ENCODE assay signal across 1 cellular context in genomic region chr1:183073320-183073719, GRCh38.
TF ChIP-seq lines count a peak whose summit lies in the region.

No MANE protein-coding gene starts in this region.

TF ChIP-seq in HepG2, 621 proteins besides CTCF, POLR2A, EP300 and RAD21 (continued from another document and continues in another):
- peak; percentile 56; the same call in 1 of the 2 replicates for TF ChIP-seq MED1 (CRISPR knock-in tag; IDR thresholded peaks at IDR 0.05)
- no peak for TF ChIP-seq ZNF788 (CRISPR knock-in tag; IDR thresholded peaks at IDR 0.05; ENCODE audit: borderline replicate concordance)
- no peak for TF ChIP-seq SP2 (CRISPR knock-in tag; IDR thresholded peaks at IDR 0.05)
- TF ChIP-seq, protein P1, sequence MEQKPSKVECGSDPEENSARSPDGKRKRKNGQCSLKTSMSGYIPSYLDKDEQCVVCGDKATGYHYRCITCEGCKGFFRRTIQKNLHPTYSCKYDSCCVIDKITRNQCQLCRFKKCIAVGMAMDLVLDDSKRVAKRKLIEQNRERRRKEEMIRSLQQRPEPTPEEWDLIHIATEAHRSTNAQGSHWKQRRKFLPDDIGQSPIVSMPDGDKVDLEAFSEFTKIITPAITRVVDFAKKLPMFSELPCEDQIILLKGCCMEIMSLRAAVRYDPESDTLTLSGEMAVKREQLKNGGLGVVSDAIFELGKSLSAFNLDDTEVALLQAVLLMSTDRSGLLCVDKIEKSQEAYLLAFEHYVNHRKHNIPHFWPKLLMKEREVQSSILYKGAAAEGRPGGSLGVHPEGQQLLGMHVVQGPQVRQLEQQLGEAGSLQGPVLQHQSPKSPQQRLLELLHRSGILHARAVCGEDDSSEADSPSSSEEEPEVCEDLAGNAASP (CRISPR knock-in tag; IDR thresholded peaks at IDR 0.05; ENCODE audit: borderline replicate concordance), result peak; percentile 98
- TF ChIP-seq ARNT (IDR thresholded peaks at IDR 0.05), result no peak
- no peak for TF ChIP-seq ZNF570 (CRISPR knock-in tag; IDR thresholded peaks at IDR 0.05; ENCODE audit: borderline replicate concordance)
- no peak for TF ChIP-seq GTF2F1 (IDR thresholded peaks at IDR 0.05; ENCODE audit: low read length)
- peak; percentile 59 for TF ChIP-seq FOXA3 (CRISPR knock-in tag; IDR thresholded peaks at IDR 0.05)
- TF ChIP-seq ZNF263 (CRISPR knock-in tag; IDR thresholded peaks at IDR 0.05), result no peak
- TF ChIP-seq PPARG (CRISPR knock-in tag; conservative IDR thresholded peaks at IDR 0.05), result peak; percentile 58
- TF ChIP-seq ZNF205 (CRISPR knock-in tag; IDR thresholded peaks at IDR 0.05), result no peak
- no peak for TF ChIP-seq ASH2L (IDR thresholded peaks at IDR 0.05; ENCODE audit: insufficient read length, low read depth, low read length)
- TF ChIP-seq SOX13 (IDR thresholded peaks at IDR 0.05), result no peak
- TF ChIP-seq SOX13 (CRISPR knock-in tag; conservative IDR thresholded peaks at IDR 0.05 in 1 of 2, IDR thresholded peaks at IDR 0.05 in 1 of 2), result peak in 1 of 2 experiments; percentile 86; a peak in 2 of 4 replicates
- TF ChIP-seq TSC22D2 (CRISPR knock-in tag; IDR thresholded peaks at IDR 0.05; ENCODE audit: borderline replicate concordance), result no peak
- TF ChIP-seq ZNF644 (CRISPR knock-in tag; IDR thresholded peaks at IDR 0.05; ENCODE audit: low read depth), result peak; percentile 70
- no peak for TF ChIP-seq KDM6A (CRISPR knock-in tag; IDR thresholded peaks at IDR 0.05; ENCODE audit: low read depth)
- no peak for TF ChIP-seq YY1 (IDR thresholded peaks at IDR 0.05; ENCODE audit: insufficient read depth, insufficient replicate concordance, low read depth, low read length)
- 0 out of 2 replicates have a peak, but pooled peaks have one; percentile 59 for TF ChIP-seq RCOR2 (CRISPR knock-in tag; IDR thresholded peaks at IDR 0.05)
- TF ChIP-seq NFYB (CRISPR knock-in tag; IDR thresholded peaks at IDR 0.05), result no peak
- TF ChIP-seq, protein P2, sequence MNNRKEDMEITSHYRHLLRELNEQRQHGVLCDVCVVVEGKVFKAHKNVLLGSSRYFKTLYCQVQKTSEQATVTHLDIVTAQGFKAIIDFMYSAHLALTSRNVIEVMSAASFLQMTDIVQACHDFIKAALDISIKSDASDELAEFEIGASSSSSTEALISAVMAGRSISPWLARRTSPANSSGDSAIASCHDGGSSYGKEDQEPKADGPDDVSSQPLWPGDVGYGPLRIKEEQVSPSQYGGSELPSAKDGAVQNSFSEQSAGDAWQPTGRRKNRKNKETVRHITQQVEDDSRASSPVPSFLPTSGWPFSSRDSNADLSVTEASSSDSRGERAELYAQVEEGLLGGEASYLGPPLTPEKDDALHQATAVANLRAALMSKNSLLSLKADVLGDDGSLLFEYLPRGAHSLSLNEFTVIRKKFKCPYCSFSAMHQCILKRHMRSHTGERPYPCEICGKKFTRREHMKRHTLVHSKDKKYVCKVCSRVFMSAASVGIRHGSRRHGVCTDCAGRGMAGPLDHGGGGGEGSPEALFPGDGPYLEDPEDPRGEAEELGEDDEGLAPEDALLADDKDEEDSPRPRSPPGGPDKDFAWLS (CRISPR knock-in tag; IDR thresholded peaks at IDR 0.05; ENCODE audit: borderline replicate concordance), result no peak
- TF ChIP-seq FOXP1 (IDR thresholded peaks at IDR 0.05), result no peak
- peak; percentile 48; the same call in 1 of the 2 replicates for TF ChIP-seq FOXP1 (CRISPR knock-in tag; IDR thresholded peaks at IDR 0.05)
- TF ChIP-seq, protein P3, sequence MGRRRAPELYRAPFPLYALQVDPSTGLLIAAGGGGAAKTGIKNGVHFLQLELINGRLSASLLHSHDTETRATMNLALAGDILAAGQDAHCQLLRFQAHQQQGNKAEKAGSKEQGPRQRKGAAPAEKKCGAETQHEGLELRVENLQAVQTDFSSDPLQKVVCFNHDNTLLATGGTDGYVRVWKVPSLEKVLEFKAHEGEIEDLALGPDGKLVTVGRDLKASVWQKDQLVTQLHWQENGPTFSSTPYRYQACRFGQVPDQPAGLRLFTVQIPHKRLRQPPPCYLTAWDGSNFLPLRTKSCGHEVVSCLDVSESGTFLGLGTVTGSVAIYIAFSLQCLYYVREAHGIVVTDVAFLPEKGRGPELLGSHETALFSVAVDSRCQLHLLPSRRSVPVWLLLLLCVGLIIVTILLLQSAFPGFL (CRISPR knock-in tag; IDR thresholded peaks at IDR 0.05), result no peak
- 0 out of 2 replicates have a peak, but pooled peaks have one; percentile 19 for TF ChIP-seq FOSL2 (CRISPR knock-in tag; IDR thresholded peaks at IDR 0.05)
- TF ChIP-seq, protein P4, sequence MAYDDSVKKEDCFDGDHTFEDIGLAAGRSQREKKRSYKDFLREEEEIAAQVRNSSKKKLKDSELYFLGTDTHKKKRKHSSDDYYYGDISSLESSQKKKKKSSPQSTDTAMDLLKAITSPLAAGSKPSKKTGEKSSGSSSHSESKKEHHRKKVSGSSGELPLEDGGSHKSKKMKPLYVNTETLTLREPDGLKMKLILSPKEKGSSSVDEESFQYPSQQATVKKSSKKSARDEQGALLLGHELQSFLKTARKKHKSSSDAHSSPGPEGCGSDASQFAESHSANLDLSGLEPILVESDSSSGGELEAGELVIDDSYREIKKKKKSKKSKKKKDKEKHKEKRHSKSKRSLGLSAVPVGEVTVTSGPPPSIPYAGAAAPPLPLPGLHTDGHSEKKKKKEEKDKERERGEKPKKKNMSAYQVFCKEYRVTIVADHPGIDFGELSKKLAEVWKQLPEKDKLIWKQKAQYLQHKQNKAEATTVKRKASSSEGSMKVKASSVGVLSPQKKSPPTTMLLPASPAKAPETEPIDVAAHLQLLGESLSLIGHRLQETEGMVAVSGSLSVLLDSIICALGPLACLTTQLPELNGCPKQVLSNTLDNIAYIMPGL (CRISPR knock-in tag; IDR thresholded peaks at IDR 0.05; ENCODE audit: borderline replicate concordance in 1 of 2, low read depth in 1 of 2), result no peak
- no peak for TF ChIP-seq ZNF20 (CRISPR knock-in tag; IDR thresholded peaks at IDR 0.05)
- no peak for TF ChIP-seq LBX2 (CRISPR knock-in tag; IDR thresholded peaks at IDR 0.05; ENCODE audit: borderline replicate concordance)
- no peak for TF ChIP-seq ZNF720 (CRISPR knock-in tag; IDR thresholded peaks at IDR 0.05)
- no peak for TF ChIP-seq CERS6 (CRISPR knock-in tag; IDR thresholded peaks at IDR 0.05)
- no peak for TF ChIP-seq ZNF33B (CRISPR knock-in tag; IDR thresholded peaks at IDR 0.05)
- TF ChIP-seq ZNF543 (CRISPR knock-in tag; IDR thresholded peaks at IDR 0.05), result no peak
- no peak for TF ChIP-seq ARNT2 (CRISPR knock-in tag; IDR thresholded peaks at IDR 0.05; ENCODE audit: low read depth)
- TF ChIP-seq ZNF432 (CRISPR knock-in tag; IDR thresholded peaks at IDR 0.05; ENCODE audit: borderline replicate concordance), result no peak
- TF ChIP-seq ISX (CRISPR knock-in tag; conservative IDR thresholded peaks at IDR 0.05), result no peak
- no peak for TF ChIP-seq ZNF441 (CRISPR knock-in tag; IDR thresholded peaks at IDR 0.05; ENCODE audit: borderline replicate concordance)
- peak; percentile 55 for TF ChIP-seq ZMYM4 (CRISPR knock-in tag; IDR thresholded peaks at IDR 0.05)
- TF ChIP-seq, protein P5, sequence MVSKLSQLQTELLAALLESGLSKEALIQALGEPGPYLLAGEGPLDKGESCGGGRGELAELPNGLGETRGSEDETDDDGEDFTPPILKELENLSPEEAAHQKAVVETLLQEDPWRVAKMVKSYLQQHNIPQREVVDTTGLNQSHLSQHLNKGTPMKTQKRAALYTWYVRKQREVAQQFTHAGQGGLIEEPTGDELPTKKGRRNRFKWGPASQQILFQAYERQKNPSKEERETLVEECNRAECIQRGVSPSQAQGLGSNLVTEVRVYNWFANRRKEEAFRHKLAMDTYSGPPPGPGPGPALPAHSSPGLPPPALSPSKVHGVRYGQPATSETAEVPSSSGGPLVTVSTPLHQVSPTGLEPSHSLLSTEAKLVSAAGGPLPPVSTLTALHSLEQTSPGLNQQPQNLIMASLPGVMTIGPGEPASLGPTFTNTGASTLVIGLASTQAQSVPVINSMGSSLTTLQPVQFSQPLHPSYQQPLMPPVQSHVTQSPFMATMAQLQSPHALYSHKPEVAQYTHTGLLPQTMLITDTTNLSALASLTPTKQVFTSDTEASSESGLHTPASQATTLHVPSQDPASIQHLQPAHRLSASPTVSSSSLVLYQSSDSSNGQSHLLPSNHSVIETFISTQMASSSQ (IDR thresholded peaks at IDR 0.05; ENCODE audit: low read depth), result no peak
- TF ChIP-seq, protein P5 (CRISPR knock-in tag; IDR thresholded peaks at IDR 0.05; ENCODE audit: borderline replicate concordance), result peak; percentile 42; the same call in 1 of the 2 replicates
- peak; percentile 91 for TF ChIP-seq NR2F2 (IDR thresholded peaks at IDR 0.05; ENCODE audit: borderline replicate concordance, low read depth)
- TF ChIP-seq MTA3 (CRISPR knock-in tag; IDR thresholded peaks at IDR 0.05), result no peak
- TF ChIP-seq CCDC6 (CRISPR knock-in tag; IDR thresholded peaks at IDR 0.05), result no peak
- peak; percentile 96 for TF ChIP-seq RARA (CRISPR knock-in tag; IDR thresholded peaks at IDR 0.05)
- TF ChIP-seq, protein P6, sequence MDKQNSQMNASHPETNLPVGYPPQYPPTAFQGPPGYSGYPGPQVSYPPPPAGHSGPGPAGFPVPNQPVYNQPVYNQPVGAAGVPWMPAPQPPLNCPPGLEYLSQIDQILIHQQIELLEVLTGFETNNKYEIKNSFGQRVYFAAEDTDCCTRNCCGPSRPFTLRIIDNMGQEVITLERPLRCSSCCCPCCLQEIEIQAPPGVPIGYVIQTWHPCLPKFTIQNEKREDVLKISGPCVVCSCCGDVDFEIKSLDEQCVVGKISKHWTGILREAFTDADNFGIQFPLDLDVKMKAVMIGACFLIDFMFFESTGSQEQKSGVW (CRISPR knock-in tag; IDR thresholded peaks at IDR 0.05; ENCODE audit: borderline replicate concordance), result no peak
- peak; percentile 57; the same call in 1 of the 2 replicates for TF ChIP-seq PITX1 (CRISPR knock-in tag; IDR thresholded peaks at IDR 0.05)
- peak; percentile 54; the same call in 1 of the 2 replicates for TF ChIP-seq ZNF331 (CRISPR knock-in tag; IDR thresholded peaks at IDR 0.05)
- TF ChIP-seq PLRG1 (conservative IDR thresholded peaks at IDR 0.05), result no peak
- no peak for TF ChIP-seq TAF15 (IDR thresholded peaks at IDR 0.05; ENCODE audit: low read depth, low read length, poor library complexity, severe bottlenecking)
- peak; percentile 29; the same call in 1 of the 2 replicates for TF ChIP-seq TFAP4 (IDR thresholded peaks at IDR 0.05; ENCODE audit: borderline replicate concordance, low read depth)
- no peak for TF ChIP-seq SUZ12 (IDR thresholded peaks at IDR 0.05; ENCODE audit: low read depth, low read length)
- TF ChIP-seq, protein P7, sequence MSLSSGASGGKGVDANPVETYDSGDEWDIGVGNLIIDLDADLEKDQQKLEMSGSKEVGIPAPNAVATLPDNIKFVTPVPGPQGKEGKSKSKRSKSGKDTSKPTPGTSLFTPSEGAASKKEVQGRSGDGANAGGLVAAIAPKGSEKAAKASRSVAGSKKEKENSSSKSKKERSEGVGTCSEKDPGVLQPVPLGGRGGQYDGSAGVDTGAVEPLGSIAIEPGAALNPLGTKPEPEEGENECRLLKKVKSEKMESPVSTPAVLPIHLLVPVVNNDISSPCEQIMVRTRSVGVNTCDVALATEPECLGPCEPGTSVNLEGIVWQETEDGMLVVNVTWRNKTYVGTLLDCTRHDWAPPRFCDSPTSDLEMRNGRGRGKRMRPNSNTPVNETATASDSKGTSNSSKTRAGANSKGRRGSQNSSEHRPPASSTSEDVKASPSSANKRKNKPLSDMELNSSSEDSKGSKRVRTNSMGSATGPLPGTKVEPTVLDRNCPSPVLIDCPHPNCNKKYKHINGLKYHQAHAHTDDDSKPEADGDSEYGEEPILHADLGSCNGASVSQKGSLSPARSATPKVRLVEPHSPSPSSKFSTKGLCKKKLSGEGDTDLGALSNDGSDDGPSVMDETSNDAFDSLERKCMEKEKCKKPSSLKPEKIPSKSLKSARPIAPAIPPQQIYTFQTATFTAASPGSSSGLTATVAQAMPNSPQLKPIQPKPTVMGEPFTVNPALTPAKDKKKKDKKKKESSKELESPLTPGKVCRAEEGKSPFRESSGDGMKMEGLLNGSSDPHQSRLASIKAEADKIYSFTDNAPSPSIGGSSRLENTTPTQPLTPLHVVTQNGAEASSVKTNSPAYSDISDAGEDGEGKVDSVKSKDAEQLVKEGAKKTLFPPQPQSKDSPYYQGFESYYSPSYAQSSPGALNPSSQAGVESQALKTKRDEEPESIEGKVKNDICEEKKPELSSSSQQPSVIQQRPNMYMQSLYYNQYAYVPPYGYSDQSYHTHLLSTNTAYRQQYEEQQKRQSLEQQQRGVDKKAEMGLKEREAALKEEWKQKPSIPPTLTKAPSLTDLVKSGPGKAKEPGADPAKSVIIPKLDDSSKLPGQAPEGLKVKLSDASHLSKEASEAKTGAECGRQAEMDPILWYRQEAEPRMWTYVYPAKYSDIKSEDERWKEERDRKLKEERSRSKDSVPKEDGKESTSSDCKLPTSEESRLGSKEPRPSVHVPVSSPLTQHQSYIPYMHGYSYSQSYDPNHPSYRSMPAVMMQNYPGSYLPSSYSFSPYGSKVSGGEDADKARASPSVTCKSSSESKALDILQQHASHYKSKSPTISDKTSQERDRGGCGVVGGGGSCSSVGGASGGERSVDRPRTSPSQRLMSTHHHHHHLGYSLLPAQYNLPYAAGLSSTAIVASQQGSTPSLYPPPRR (CRISPR knock-in tag; IDR thresholded peaks at IDR 0.05; ENCODE audit: borderline replicate concordance), result peak; percentile 81; the same call in 1 of the 2 replicates
- TF ChIP-seq GTF3A (CRISPR knock-in tag; conservative IDR thresholded peaks at IDR 0.05), result no peak
